Comparison of ENCODE assay signal across 1 cellular context in the genomic region with DNA sequence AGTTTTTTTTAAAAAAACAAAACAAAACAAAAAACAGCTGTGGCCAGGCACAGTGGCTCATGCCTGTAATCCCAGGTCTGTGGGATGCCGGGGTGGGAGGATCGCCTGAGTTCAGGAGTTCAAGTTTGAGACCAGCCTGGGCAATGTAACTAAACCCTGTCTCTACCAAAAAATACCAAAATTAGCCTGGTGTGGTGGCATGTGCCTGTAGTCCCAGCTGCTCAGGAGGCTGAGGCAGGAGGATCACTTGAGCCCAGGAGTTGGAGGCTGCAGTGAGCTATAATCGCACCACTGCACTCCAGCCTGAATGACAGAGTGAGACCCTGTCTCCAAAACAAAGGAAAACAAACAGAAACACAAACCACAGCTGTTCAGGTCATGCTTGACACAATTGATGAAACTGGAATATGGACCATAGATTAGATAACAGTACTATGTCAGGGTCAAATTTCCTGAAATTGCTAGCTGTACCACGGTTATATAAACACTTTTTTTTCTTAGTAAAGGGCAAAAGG.
TF ChIP-seq lines count a peak whose summit lies in the region.

No MANE protein-coding gene starts in this region.

TF ChIP-seq in HepG2, 621 proteins besides CTCF, POLR2A, EP300 and RAD21 (continued from another document and continues in another):
- TF ChIP-seq, protein P1, sequence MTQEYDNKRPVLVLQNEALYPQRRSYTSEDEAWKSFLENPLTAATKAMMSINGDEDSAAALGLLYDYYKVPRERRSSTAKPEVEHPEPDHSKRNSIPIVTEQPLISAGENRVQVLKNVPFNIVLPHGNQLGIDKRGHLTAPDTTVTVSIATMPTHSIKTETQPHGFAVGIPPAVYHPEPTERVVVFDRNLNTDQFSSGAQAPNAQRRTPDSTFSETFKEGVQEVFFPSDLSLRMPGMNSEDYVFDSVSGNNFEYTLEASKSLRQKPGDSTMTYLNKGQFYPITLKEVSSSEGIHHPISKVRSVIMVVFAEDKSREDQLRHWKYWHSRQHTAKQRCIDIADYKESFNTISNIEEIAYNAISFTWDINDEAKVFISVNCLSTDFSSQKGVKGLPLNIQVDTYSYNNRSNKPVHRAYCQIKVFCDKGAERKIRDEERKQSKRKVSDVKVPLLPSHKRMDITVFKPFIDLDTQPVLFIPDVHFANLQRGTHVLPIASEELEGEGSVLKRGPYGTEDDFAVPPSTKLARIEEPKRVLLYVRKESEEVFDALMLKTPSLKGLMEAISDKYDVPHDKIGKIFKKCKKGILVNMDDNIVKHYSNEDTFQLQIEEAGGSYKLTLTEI (CRISPR knock-in tag; conservative IDR thresholded peaks at IDR 0.05), result no peak
- TF ChIP-seq ZMAT5 (CRISPR knock-in tag; IDR thresholded peaks at IDR 0.05; ENCODE audit: borderline replicate concordance, low read depth) (no peak), NRL (CRISPR knock-in tag; IDR thresholded peaks at IDR 0.05; ENCODE audit: borderline replicate concordance) (no peak), PTBP1 (IDR thresholded peaks at IDR 0.05; ENCODE audit: low read depth, low read length, poor library complexity, severe bottlenecking) (no peak), CSRNP1 (CRISPR knock-in tag; IDR thresholded peaks at IDR 0.05) (no peak), ZNF513 (CRISPR knock-in tag; conservative IDR thresholded peaks at IDR 0.05) (no peak), FOXC1 (CRISPR knock-in tag; IDR thresholded peaks at IDR 0.05; ENCODE audit: borderline replicate concordance) (no peak; the same call in 1 of the 2 replicates), TSC22D2 (CRISPR knock-in tag; IDR thresholded peaks at IDR 0.05; ENCODE audit: borderline replicate concordance) (no peak), RNF2 (conservative IDR thresholded peaks at IDR 0.05; ENCODE audit: low read depth) (no peak), ATF6 (CRISPR knock-in tag; conservative IDR thresholded peaks at IDR 0.05) (no peak), NCOA1 (CRISPR knock-in tag; IDR thresholded peaks at IDR 0.05) (no peak), E2F1 (CRISPR knock-in tag; IDR thresholded peaks at IDR 0.05) (no peak), SIX4 (CRISPR knock-in tag; IDR thresholded peaks at IDR 0.05) (peak; percentile 98), ZNF605 (CRISPR knock-in tag; IDR thresholded peaks at IDR 0.05) (no peak), NCOR1 (IDR thresholded peaks at IDR 0.05; ENCODE audit: borderline replicate concordance, low read length) (peak; percentile 93), U2AF2 (IDR thresholded peaks at IDR 0.05; ENCODE audit: low read depth, low read length) (no peak), ZNF484 (CRISPR knock-in tag; IDR thresholded peaks at IDR 0.05; ENCODE audit: borderline replicate concordance, low read depth) (no peak), PHB2 (IDR thresholded peaks at IDR 0.05; ENCODE audit: partially characterized antibody) (no peak), MAX (IDR thresholded peaks at IDR 0.05) (peak; percentile 55), ZNF580 (CRISPR knock-in tag; IDR thresholded peaks at IDR 0.05; ENCODE audit: borderline replicate concordance, low read depth) (peak; percentile 82; the same call in 1 of the 2 replicates), U2AF1 (optimal IDR thresholded peaks at IDR 0.05; ENCODE audit: low read depth, low read length) (no peak), ZC3H4 (CRISPR knock-in tag; IDR thresholded peaks at IDR 0.05; ENCODE audit: borderline replicate concordance) (no peak), HIC2 (CRISPR knock-in tag; IDR thresholded peaks at IDR 0.05; ENCODE audit: low read depth) (no peak; the same call in 1 of the 2 replicates), FOXK1 (CRISPR knock-in tag; IDR thresholded peaks at IDR 0.05; ENCODE audit: borderline replicate concordance, low read depth) (peak; percentile 95), SRSF1 (optimal IDR thresholded peaks at IDR 0.05; ENCODE audit: low read depth, low read length) (no peak), SAFB2 (CRISPR knock-in tag; IDR thresholded peaks at IDR 0.05; ENCODE audit: borderline replicate concordance, low read depth) (no peak), TRIM24 (CRISPR knock-in tag; IDR thresholded peaks at IDR 0.05) (0 out of 2 replicates have a peak, but pooled peaks have one; percentile 66), ZNF124 (CRISPR knock-in tag; IDR thresholded peaks at IDR 0.05) (peak; percentile 67; the same call in 1 of the 2 replicates), ZSCAN25 (CRISPR knock-in tag; IDR thresholded peaks at IDR 0.05) (peak; percentile 63), CBX2 (IDR thresholded peaks at IDR 0.05; ENCODE audit: low read depth, low read length) (no peak), CBX2 (CRISPR knock-in tag; IDR thresholded peaks at IDR 0.05; ENCODE audit: low read depth) (no peak), KDM1A (CRISPR knock-in tag; IDR thresholded peaks at IDR 0.05) (peak; percentile 95), ZFY (CRISPR knock-in tag; IDR thresholded peaks at IDR 0.05) (no peak), ZBTB44 (CRISPR knock-in tag; IDR thresholded peaks at IDR 0.05) (no peak)
- TF ChIP-seq, protein P2, sequence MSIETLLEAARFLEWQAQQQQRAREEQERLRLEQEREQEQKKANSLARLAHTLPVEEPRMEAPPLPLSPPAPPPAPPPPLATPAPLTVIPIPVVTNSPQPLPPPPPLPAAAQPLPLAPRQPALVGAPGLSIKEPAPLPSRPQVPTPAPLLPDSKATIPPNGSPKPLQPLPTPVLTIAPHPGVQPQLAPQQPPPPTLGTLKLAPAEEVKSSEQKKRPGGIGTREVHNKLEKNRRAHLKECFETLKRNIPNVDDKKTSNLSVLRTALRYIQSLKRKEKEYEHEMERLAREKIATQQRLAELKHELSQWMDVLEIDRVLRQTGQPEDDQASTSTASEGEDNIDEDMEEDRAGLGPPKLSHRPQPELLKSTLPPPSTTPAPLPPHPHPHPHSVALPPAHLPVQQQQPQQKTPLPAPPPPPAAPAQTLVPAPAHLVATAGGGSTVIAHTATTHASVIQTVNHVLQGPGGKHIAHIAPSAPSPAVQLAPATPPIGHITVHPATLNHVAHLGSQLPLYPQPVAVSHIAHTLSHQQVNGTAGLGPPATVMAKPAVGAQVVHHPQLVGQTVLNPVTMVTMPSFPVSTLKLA (IDR thresholded peaks at IDR 0.05), result peak; percentile 36
- TF ChIP-seq, protein P3, sequence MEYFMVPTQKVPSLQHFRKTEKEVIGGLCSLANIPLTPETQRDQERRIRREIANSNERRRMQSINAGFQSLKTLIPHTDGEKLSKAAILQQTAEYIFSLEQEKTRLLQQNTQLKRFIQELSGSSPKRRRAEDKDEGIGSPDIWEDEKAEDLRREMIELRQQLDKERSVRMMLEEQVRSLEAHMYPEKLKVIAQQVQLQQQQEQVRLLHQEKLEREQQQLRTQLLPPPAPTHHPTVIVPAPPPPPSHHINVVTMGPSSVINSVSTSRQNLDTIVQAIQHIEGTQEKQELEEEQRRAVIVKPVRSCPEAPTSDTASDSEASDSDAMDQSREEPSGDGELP (IDR thresholded peaks at IDR 0.05; ENCODE audit: borderline replicate concordance, low read depth), result peak; percentile 99
- TF ChIP-seq, protein P4, sequence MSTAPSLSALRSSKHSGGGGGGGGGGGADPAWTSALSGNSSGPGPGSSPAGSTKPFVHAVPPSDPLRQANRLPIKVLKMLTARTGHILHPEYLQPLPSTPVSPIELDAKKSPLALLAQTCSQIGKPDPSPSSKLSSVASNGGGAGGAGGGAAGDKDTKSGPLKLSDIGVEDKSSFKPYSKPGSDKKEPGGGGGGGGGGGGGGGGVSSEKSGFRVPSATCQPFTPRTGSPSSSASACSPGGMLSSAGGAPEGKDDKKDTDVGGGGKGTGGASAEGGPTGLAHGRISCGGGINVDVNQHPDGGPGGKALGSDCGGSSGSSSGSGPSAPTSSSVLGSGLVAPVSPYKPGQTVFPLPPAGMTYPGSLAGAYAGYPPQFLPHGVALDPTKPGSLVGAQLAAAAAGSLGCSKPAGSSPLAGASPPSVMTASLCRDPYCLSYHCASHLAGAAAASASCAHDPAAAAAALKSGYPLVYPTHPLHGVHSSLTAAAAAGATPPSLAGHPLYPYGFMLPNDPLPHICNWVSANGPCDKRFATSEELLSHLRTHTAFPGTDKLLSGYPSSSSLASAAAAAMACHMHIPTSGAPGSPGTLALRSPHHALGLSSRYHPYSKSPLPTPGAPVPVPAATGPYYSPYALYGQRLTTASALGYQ (CRISPR knock-in tag; IDR thresholded peaks at IDR 0.05), result peak; percentile 88; the same call in 1 of the 2 replicates
- TF ChIP-seq, protein P5, sequence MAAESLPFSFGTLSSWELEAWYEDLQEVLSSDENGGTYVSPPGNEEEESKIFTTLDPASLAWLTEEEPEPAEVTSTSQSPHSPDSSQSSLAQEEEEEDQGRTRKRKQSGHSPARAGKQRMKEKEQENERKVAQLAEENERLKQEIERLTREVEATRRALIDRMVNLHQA (CRISPR knock-in tag; IDR thresholded peaks at IDR 0.05), result no peak
